Comparison of ENCODE assay signal across 24 cellular contexts in the genomic region with DNA sequence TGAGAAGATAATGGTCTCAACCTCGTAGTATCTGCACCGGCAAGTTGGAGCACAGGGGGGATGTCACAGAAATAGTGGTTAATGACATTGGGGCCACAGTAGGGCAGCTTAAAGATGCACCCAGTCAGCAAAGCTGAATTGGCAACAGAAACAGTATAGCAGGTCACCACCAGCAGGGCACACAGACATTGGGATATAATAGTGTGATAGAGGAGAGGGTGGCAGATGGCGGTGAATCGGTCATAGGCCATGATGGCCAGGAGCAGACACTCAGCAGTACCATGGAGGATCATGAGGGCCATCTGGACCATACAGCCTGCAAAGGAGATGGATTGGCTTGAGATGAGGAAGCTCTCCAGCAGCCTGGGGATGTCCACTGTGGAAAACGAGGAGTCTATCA.
"Had no signal": no experiment of that assay in that cellular context is flagged by ENCODE, and none has a peak within 500 bp of the region (broad histone marks: within the 10 kb centered on the region; RNA-seq: fewer than 3 reads in every experiment).

No MANE protein-coding gene starts in this region.

- H3K4me3 ChIP-seq: coronary artery, dorsolateral prefrontal cortex, esophagus squamous epithelium, gastrocnemius medialis, heart right ventricle, left lung, lower lobe of right lung, mucosa of descending colon had no signal

- FAIRE-seq: colon, endothelial cell of umbilical vein, islet of Langerhans, keratinocyte had no signal

- H3K27me3 ChIP-seq: dorsolateral prefrontal cortex, esophagus squamous epithelium, gastrocnemius medialis, heart right ventricle, left lung had no signal

- H3K27ac ChIP-seq: coronary artery, dorsolateral prefrontal cortex, esophagus squamous epithelium, gastrocnemius medialis, heart right ventricle, left lung, lower lobe of right lung had no signal

- ATAC-seq: gastrocnemius medialis, heart right ventricle, left cardiac atrium, left lung, left ventricle myocardium superior, lower lobe of right lung, mucosa of descending colon had no signal

- H3K4me1 Mint-ChIP-seq: mesothelial cell of epicardium had no signal

- DNase-seq: dermis blood vessel endothelial cell; dorsolateral prefrontal cortex; effector CD4-positive, alpha-beta T cell; effector memory CD4-positive, alpha-beta T cell; esophagus squamous epithelium; foreskin fibroblast; foreskin melanocyte; gastrocnemius medialis; glutamatergic neuron; head of caudate nucleus; heart right ventricle; hippocampal formation; left cardiac atrium; left lung; left ventricle myocardium superior; lower lobe of right lung; mesenchymal stem cell; mucosa of descending colon had no signal

- H3K27ac Mint-ChIP-seq: mesothelial cell of epicardium had no signal

- H3K9me3 ChIP-seq: esophagus squamous epithelium, gastrocnemius medialis, lower lobe of right lung, mucosa of descending colon had no signal

- H3K4me1 ChIP-seq: esophagus squamous epithelium, gastrocnemius medialis, heart right ventricle, left lung, lower lobe of right lung had no signal

- H3K36me3 ChIP-seq: esophagus squamous epithelium, gastrocnemius medialis, heart right ventricle, left lung, lower lobe of right lung had no signal

- H3K36me3 Mint-ChIP-seq: mesothelial cell of epicardium had no signal

- H3K4me3 Mint-ChIP-seq: mesothelial cell of epicardium had no signal
